Comparison of ENCODE assay signal across 9 cellular contexts in the genomic region with DNA sequence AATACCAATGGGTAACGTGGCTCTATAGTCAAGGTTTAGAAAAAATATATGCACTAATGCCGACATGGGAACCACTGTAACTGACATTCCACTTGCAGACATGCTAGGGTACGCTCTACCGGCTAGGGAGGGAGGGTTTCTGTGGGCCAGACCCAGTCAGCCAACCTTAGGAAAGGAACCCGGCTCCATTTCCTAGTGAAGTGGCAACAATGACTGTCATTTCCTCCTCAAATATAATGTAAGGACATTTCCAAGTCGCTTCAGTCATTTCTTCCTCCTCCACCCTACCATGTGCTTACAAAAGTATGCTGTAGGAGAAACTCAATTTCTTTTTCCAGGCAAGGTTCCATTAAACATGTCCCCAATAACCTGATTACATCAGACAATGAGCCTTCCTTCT.
DNase-seq lines count a peak whose midpoint lies in the region; ATAC-seq, FAIRE-seq and TF ChIP-seq lines count a peak whose summit lies in the region.
"Had no signal": no experiment of that assay in that cellular context is flagged by ENCODE, and none has a peak within 500 bp of the region (broad histone marks: within the 10 kb centered on the region; RNA-seq: fewer than 3 reads in every experiment).

No MANE protein-coding gene starts in this region.

- H3K36me3 ChIP-seq in Caco-2 (ENCODE audit: control insufficient read depth, insufficient read depth, low read length) (no peaks in the 10 kb centered on the region), MM.1S (replicated peaks; ENCODE audit: insufficient read depth, low read length) (no peaks in the 10 kb centered on the region), GM12878 (ENCODE audit: control insufficient read depth in 2 of 2, insufficient read depth in 2 of 2, low read length in 1 of 2) (peaks cover 0 to 4% of the 10 kb centered on the region in 2 experiments; a peak in 1 of 4 replicates), muscle layer of duodenum (ENCODE audit: control insufficient read depth in 1 of 2, insufficient read depth in 2 of 2, low read length in 2 of 2) (no peaks in the 10 kb centered on the region), GM23248 (ENCODE audit: low read depth) (no peaks in the 10 kb centered on the region)

- peak overlapping the region; percentile 94 for H2AFZ ChIP-seq in MM.1S (ENCODE audit: low read length)
- peak overlapping the region; percentile 55 for H2AFZ ChIP-seq in GM12878 (ENCODE audit: control insufficient read depth, low read depth, low read length)
- no peak overlapping the region for H2AFZ ChIP-seq in GM23248

- DNase-seq in Caco-2: no peak
- DNase-seq in MM.1S: no peak
- DNase-seq in GM12878 (ENCODE audit: low read depth, low spot score): no peak
- no peak for DNase-seq in foreskin fibroblast
- DNase-seq in T1000 (lab: John Stamatoyannopoulos, UW): no peak
- no peak for DNase-seq in GM23248
- DNase-seq: NCI-H2171 treated with DMSO at 0.1 percent for 48 hours had no signal

- H3K36me3 Mint-ChIP-seq in Caco-2 (ENCODE audit: insufficient read depth, unreplicated experiment): no peaks in the 10 kb centered on the region

- RAD21 ChIA-PET in GM12878 (lab: Charles Lee; ENCODE audit: unreplicated experiment): interaction anchor here (1.0 to 2.2 kb wide), 6 partner anchors 10 to 180 kb away, joined by 3 to 8 read pairs (median 6); no protein-coding TSS in a partner anchor

- H3K4me2 ChIP-seq in MM.1S (ENCODE audit: low read depth, low read length) (peak overlapping the region; percentile 64), GM12878 (ENCODE audit: control insufficient read depth, insufficient read depth) (peak overlapping the region; percentile 99), GM23248 (ENCODE audit: unreplicated experiment) (no peak overlapping the region)

- H3K9me3 Mint-ChIP-seq in Caco-2 (ENCODE audit: unreplicated experiment): no peaks in the 10 kb centered on the region

- intact Hi-C loops in Caco-2 (cut with micrococcal nuclease; ENCODE audit: unreplicated experiment) (no loop called here), GM12878 (cut with micrococcal nuclease; ENCODE audit: unreplicated experiment) (loop anchor here (5.0 kb wide), 2 partner anchors 143 to 1073 kb away; partner anchors contain the start of gene IFIH1)

- H3F3A ChIP-seq in MM.1S (ENCODE audit: insufficient read depth, low read length) (no peaks in the 10 kb centered on the region), GM23248 (ENCODE audit: insufficient read depth) (peaks cover 17% of the 10 kb centered on the region)

- TF ChIP-seq CTCF in Caco-2 (IDR thresholded peaks at IDR 0.05; ENCODE audit: insufficient read depth in 1 of 2, low read depth in 1 of 2, low read length in 1 of 2, severe bottlenecking in 1 of 2, unreplicated experiment in 1 of 2) (no peak), MM.1S (IDR thresholded peaks at IDR 0.05; ENCODE audit: low read length) (no peak), GM12878 (IDR thresholded peaks at IDR 0.05 in 2 of 3, conservative IDR thresholded peaks at IDR 0.05 in 1 of 3; ENCODE audit: control insufficient read depth in 2 of 3, extremely low read depth in 1 of 3, insufficient read depth in 1 of 3, low read depth in 3 of 3, low read length in 3 of 3) (no peak), foreskin fibroblast (IDR thresholded peaks at IDR 0.05; ENCODE audit: low read depth, low read length) (no peak)

- no peak for TF ChIP-seq EP300 in GM12878 (IDR thresholded peaks at IDR 0.05; ENCODE audit: borderline replicate concordance in 1 of 2, control insufficient read depth in 1 of 2, low read depth in 2 of 2, low read length in 2 of 2)

- H3K79me2 ChIP-seq in MM.1S (ENCODE audit: low read length) (no peaks in the 10 kb centered on the region), GM12878 (ENCODE audit: control insufficient read depth, insufficient read depth, low read length) (peaks cover 16% of the 10 kb centered on the region), GM23248 (ENCODE audit: insufficient read depth) (no peaks in the 10 kb centered on the region)

- FAIRE-seq in GM12878 (lab: Jason Lieb, UNC): no peak

- no peaks in the 10 kb centered on the region for H3K9me3 ChIP-seq in Caco-2
- H3K9me3 ChIP-seq in MM.1S (replicated peaks; ENCODE audit: insufficient read depth, low read length): no peaks in the 10 kb centered on the region
- no peaks in the 10 kb centered on the region for H3K9me3 ChIP-seq in GM12878 (replicated peaks; ENCODE audit: control insufficient read depth, insufficient read depth, low read length)
- H3K9me3 ChIP-seq in muscle layer of duodenum (ENCODE audit: control insufficient read depth in 1 of 2, low read length in 2 of 2): no peaks in the 10 kb centered on the region
- no peaks in the 10 kb centered on the region for H3K9me3 ChIP-seq in GM23248 (ENCODE audit: low read depth)

- peak overlapping the region; percentile 80 for H3K4me3 Mint-ChIP-seq in Caco-2 (ENCODE audit: unreplicated experiment)

- no peak for TF ChIP-seq RAD21 in GM12878 (IDR thresholded peaks at IDR 0.05; ENCODE audit: insufficient read depth, low read depth, low read length)

- H3K4me3 ChIP-seq in Caco-2 (ENCODE audit: low read depth, low read length) (peak overlapping the region; percentile 50), MM.1S (ENCODE audit: low read length) (peak overlapping the region; percentile 70), GM12878 (peak overlapping the region; percentile 63), muscle layer of duodenum (ENCODE audit: low read depth in 1 of 2, low read length in 2 of 2) (peak overlapping the region in 1 of 2 donors; percentile 49), foreskin fibroblast (ENCODE audit: low read depth in 1 of 2, low read length in 2 of 2) (no peak overlapping the region), GM23248 (no peak overlapping the region)

- in situ Hi-C loops in GM12878 (cut with MboI) (no loop called here), GM23248 (cut with MboI) (no loop called here)

- peak; percentile 33 for ATAC-seq in GM12878
- no peak for ATAC-seq in HG03108 (IDR thresholded peaks at IDR 0.05; ENCODE audit: unreplicated experiment)

- CTCF ChIA-PET in Caco-2 (lab: Charles Lee) (no interaction called here), GM12878 (lab: Yijun Ruan, JAX) (interaction anchor here (0.6 to 3.3 kb wide), 8 partner anchors 10 to 942 kb away, joined by 3 to 26 read pairs (median 4); no protein-coding TSS in a partner anchor)

- H3K4me1 ChIP-seq in Caco-2 (peaks cover 6% of the 10 kb centered on the region; the same call in 1 of the 2 replicates), MM.1S (ENCODE audit: low read length) (peaks cover 4% of the 10 kb centered on the region; the same call in 1 of the 2 replicates), GM12878 (ENCODE audit: control insufficient read depth, insufficient read depth, low read length) (peaks cover 18% of the 10 kb centered on the region), muscle layer of duodenum (ENCODE audit: control insufficient read depth in 1 of 2, insufficient read depth in 2 of 2, low read length in 2 of 2) (no peaks in the 10 kb centered on the region), GM23248 (ENCODE audit: insufficient read depth) (no peaks in the 10 kb centered on the region)

- SMC1A ChIA-PET in GM12878 (lab: Charles Lee; ENCODE audit: uncharacterized antibody, unreplicated experiment): interaction anchor here (0.7 to 1.9 kb wide), 16 partner anchors 9 to 211 kb away, joined by 3 to 19 read pairs (median 3); partner anchors contain the start of genes PSMD14 and TANK

- BruUV-seq in Caco-2 (replicated peaks; lab: Mats Ljungman, UMichigan) (TSS peak; percentile 90), GM12878 (replicated peaks; lab: Mats Ljungman, UMichigan) (TSS peak; percentile 96)

- peak overlapping the region; percentile 93 for H3K27ac Mint-ChIP-seq in Caco-2 (ENCODE audit: unreplicated experiment)

- H3K27ac ChIP-seq in MM.1S (ENCODE audit: low read length): no peak overlapping the region; the same call in 1 of the 2 replicates
- H3K27ac ChIP-seq in GM12878 (ENCODE audit: control insufficient read depth, insufficient read depth): peak overlapping the region; percentile 84
- peak overlapping the region; percentile 68 for H3K27ac ChIP-seq in muscle layer of duodenum (ENCODE audit: low read length)
- H3K27ac ChIP-seq in GM23248: no peak overlapping the region

- H3K27me3 ChIP-seq in Caco-2 (replicated peaks; ENCODE audit: control insufficient read depth, insufficient read depth, low read length): no peaks in the 10 kb centered on the region
- H3K27me3 ChIP-seq in MM.1S (replicated peaks; ENCODE audit: insufficient read depth, low read length): no peaks in the 10 kb centered on the region
- no peaks in the 10 kb centered on the region for H3K27me3 ChIP-seq in GM12878 (replicated peaks in 1 of 2; ENCODE audit: control insufficient read depth in 2 of 2, insufficient read depth in 2 of 2, low read length in 1 of 2)
- H3K27me3 ChIP-seq in muscle layer of duodenum (ENCODE audit: low read depth, low read length): no peaks in the 10 kb centered on the region
- peaks cover 10% of the 10 kb centered on the region; the same call in 1 of the 2 replicates for H3K27me3 ChIP-seq in GM23248 (replicated peaks; ENCODE audit: insufficient read depth)

- H3K9ac ChIP-seq in MM.1S (ENCODE audit: low read length) (peak overlapping the region; percentile 75; the same call in 1 of the 2 replicates), GM12878 (ENCODE audit: control insufficient read depth, insufficient read depth, low read length) (peak overlapping the region; percentile 81), GM23248 (no peak overlapping the region)

- WGBS in GM12878 (ENCODE audit: insufficient coverage, insufficient replicate concordance, low lambda C conversion rate, missing lambda C conversion rate): 20% methylated on average over 6 of the region's 6 CpGs
- 93 to 96% methylated on average over 6 of the region's 6 CpGs for WGBS in GM23248 (ENCODE audit: low coverage in 1 of 2, low lambda C conversion rate in 2 of 2, missing lambda C conversion rate in 2 of 2), 2 experiments

- H3K4me1 Mint-ChIP-seq in Caco-2 (ENCODE audit: low read depth, unreplicated experiment): no peaks in the 10 kb centered on the region

- no peak for TF ChIP-seq POLR2A in GM12878 (IDR thresholded peaks at IDR 0.05; ENCODE audit: low read depth, low read length)

- POLR2A ChIA-PET in Caco-2 (lab: Charles Lee) (no interaction called here), GM12878 (lab: Charles Lee) (interaction anchor here (1.2 to 1.6 kb wide), 4 partner anchors 10 to 68 kb away, joined by 3 to 16 read pairs (median 4); partner anchors contain the start of gene PSMD14)

- H3K9me2 ChIP-seq in MM.1S (replicated peaks; ENCODE audit: insufficient read depth, low read length) (no peaks in the 10 kb centered on the region), GM23248 (ENCODE audit: insufficient read depth) (no peaks in the 10 kb centered on the region)

- no peaks in the 10 kb centered on the region for H4K20me1 ChIP-seq in MM.1S (ENCODE audit: insufficient read depth, low read length)
- H4K20me1 ChIP-seq in GM12878 (ENCODE audit: control insufficient read depth, insufficient read depth): no peaks in the 10 kb centered on the region
- H4K20me1 ChIP-seq in GM23248 (ENCODE audit: insufficient read depth): no peaks in the 10 kb centered on the region

- no peaks in the 10 kb centered on the region for H3K27me3 Mint-ChIP-seq in Caco-2 (ENCODE audit: insufficient read depth, unreplicated experiment)

TF ChIP-seq in GM12878, 131 proteins besides CTCF, POLR2A, EP300 and RAD21 (continues in another document):
- TF ChIP-seq NBN (IDR thresholded peaks at IDR 0.05) (no peak), RUNX3 (IDR thresholded peaks at IDR 0.05; ENCODE audit: low read length) (no peak)

Comparison
In these comparisons a context has a peak if more than half of its experiments do, and no peak if none do; other contexts are left out.
1. H3K4me3 ChIP-seq: peak in Caco-2 (single experiment), MM.1S (single experiment) and GM12878 (single experiment); none in foreskin fibroblast (0 of 2) and GM23248 (single experiment).
2. H3K27ac ChIP-seq: peak in GM12878 (single experiment) and muscle layer of duodenum (single experiment); none in MM.1S (single experiment) and GM23248 (single experiment).